1 cellular context compared by ENCODE assay signal in genomic region chr10:72846225-72846624, GRCh38.
TF ChIP-seq lines count a peak whose summit lies in the region.

No MANE protein-coding gene starts in this region.

TF ChIP-seq in A549, 52 proteins besides CTCF, POLR2A, EP300 and RAD21 (continued from another document):
- no peak for TF ChIP-seq CHD2 (IDR thresholded peaks at IDR 0.05; ENCODE audit: low read length, partially characterized antibody)
- TF ChIP-seq RFX5 (IDR thresholded peaks at IDR 0.05), result no peak
TF ChIP-seq in A549: peak in this region for 4.
